Comparison of ENCODE assay signal across 8 cellular contexts in the genomic region with DNA sequence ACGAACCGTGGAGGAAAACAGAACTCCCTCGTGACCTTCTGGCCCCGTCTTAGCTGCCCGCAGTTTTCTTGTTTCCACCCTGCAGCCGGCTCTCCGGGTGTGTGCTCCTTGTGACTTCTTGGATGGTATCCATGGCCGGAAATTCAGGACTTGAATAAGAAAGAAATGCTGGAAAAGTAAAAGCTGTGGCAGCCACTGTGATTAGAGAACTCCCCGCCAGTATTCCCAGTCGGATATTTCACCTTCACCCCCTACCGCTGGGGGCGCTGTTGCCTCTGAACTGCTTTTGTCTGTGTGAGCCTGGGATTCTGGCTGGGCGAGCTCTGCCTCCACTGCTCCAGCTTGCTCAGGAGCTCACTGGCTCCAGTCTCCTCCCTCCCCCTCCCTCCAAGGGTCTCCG. TPM values are rescaled to one million over a fixed set of nuclear protein-coding genes. Genes with fewer than 3 reads are reported as not detected.
DNase-seq lines count a peak whose midpoint lies in the region; TF ChIP-seq lines count a peak whose summit lies in the region.

No MANE protein-coding gene starts in this region.

- no peaks in the 10 kb centered on the region for H3K36me3 Mint-ChIP-seq in activated naive CD4-positive, alpha-beta T cell treated with anti-CD3 and anti-CD28 coated beads for 36 hours (ENCODE audit: low read depth)

- H2BK15ac ChIP-seq in neuronal stem cell (ENCODE audit: low read length): no peak overlapping the region

- 20 to 33% methylated on average over 14 of the region's 14 CpGs for WGBS in testis, 2 donors
- WGBS in neuronal stem cell (ENCODE audit: extremely low coverage in 2 of 2, insufficient read length in 2 of 2, insufficient replicate concordance in 1 of 2), 2 donors: no CpG with 5 or more reads among the region's 14 CpGs

- no peak overlapping the region for H3K18ac ChIP-seq in neuronal stem cell (ENCODE audit: low read length)

- H3K4me3 Mint-ChIP-seq in activated naive CD4-positive, alpha-beta T cell treated with anti-CD3 and anti-CD28 coated beads for 36 hours: no peak overlapping the region

- no peak overlapping the region for H2AK5ac ChIP-seq in neuronal stem cell (ENCODE audit: low read depth, low read length)

- H3K23ac ChIP-seq in neuronal stem cell (ENCODE audit: low read depth, low read length, poor library complexity): no peak overlapping the region

- CTCF ChIA-PET in activated naive CD4-positive, alpha-beta T cell treated with anti-CD3 and anti-CD28 coated beads for 36 hours (lab: Charles Lee): interaction anchor here (0.7 to 1.4 kb wide), 7 partner anchors 10 to 287 kb away, joined by 3 to 5 read pairs (median 3); no protein-coding TSS in a partner anchor

- intact Hi-C loops in activated naive CD4-positive, alpha-beta T cell treated with anti-CD3 and anti-CD28 coated beads for 36 hours (cut with micrococcal nuclease): no loop called here
- intact Hi-C loops in testis (cut with DNase I; ENCODE audit: low total_unique reads): no loop called here

- no peaks in the 10 kb centered on the region for H3K79me1 ChIP-seq in neuronal stem cell (ENCODE audit: low read depth, low read length)

- H3K4me3 ChIP-seq in testis (peak overlapping the region in 1 of 2 donors; percentile 24), neuronal stem cell (ENCODE audit: low read length in 2 of 2) (no peak overlapping the region)

- no peak overlapping the region for H2BK5ac ChIP-seq in neuronal stem cell (ENCODE audit: low read length)

- no peak overlapping the region for H2BK12ac ChIP-seq in neuronal stem cell (ENCODE audit: low read length)

- H2BK120ac ChIP-seq in neuronal stem cell (ENCODE audit: low read depth, low read length): no peak overlapping the region

- H3K4me1 ChIP-seq in testis (peaks cover 7% of the 10 kb centered on the region), neuronal stem cell (ENCODE audit: control insufficient read depth in 2 of 2, insufficient read depth in 1 of 2, low read depth in 1 of 2, low read length in 2 of 2) (peaks cover 3% of the 10 kb centered on the region in 2 donors)

- no peak overlapping the region for H3K4ac ChIP-seq in neuronal stem cell (ENCODE audit: low read length)

- H3K9me3 ChIP-seq in testis: no peaks in the 10 kb centered on the region
- no peaks in the 10 kb centered on the region for H3K9me3 ChIP-seq in neuronal stem cell (replicated peaks in 1 of 2; ENCODE audit: control insufficient read depth in 2 of 2, insufficient read depth in 1 of 2, low read depth in 1 of 2, low read length in 2 of 2)

- H3K4me2 ChIP-seq in neuronal stem cell (ENCODE audit: insufficient read depth, low read length, poor library complexity, severe bottlenecking): no peak overlapping the region

- peak in 2 of 3 experiments; percentile 69 to 74 for TF ChIP-seq CTCF in testis (IDR thresholded peaks at IDR 0.05)

- H3K27ac ChIP-seq in testis (no peak overlapping the region), neuronal stem cell (replicated peaks; ENCODE audit: low read length) (no peak overlapping the region)

- H3K27me3 ChIP-seq in testis (no peaks in the 10 kb centered on the region), neuronal stem cell (ENCODE audit: control insufficient read depth in 3 of 3, insufficient read depth in 3 of 3, low read depth in 1 of 3, low read length in 3 of 3) (peaks cover 0 to 17% (median 10%) of the 10 kb centered on the region in 3 experiments)

- no peak overlapping the region for H3K14ac ChIP-seq in neuronal stem cell (ENCODE audit: low read length)

- H4K91ac ChIP-seq in neuronal stem cell (ENCODE audit: low read depth, low read length, poor library complexity): no peak overlapping the region

- peak; percentile 50 for DNase-seq in activated naive CD4-positive, alpha-beta T cell treated with anti-CD3 and anti-CD28 coated beads for 36 hours
- no peak for DNase-seq in activated naive CD4-positive, alpha-beta T cell treated with Interleukin-2 at 50 U/mL for 16 hours
- DNase-seq in activated T-cell treated with anti-CD3 and anti-CD28 coated beads, Interleukin-2, amount 50 U/mL, for 48 hours: peak; percentile 60 to 67
- DNase-seq in iPS DF 19.7 (ENCODE audit: low read depth, low spot score) (peak; percentile 48), testis (peak; percentile 77), neuronal stem cell (ENCODE audit: low spot score) (no peak), cerebellar nuclear complex (lab: John Stamatoyannopoulos, UW) (no peak), epidermal melanocyte (ENCODE audit: insufficient read length, low spot score) (no peak)

- H3K9me3 Mint-ChIP-seq in activated naive CD4-positive, alpha-beta T cell treated with anti-CD3 and anti-CD28 coated beads for 36 hours: no peaks in the 10 kb centered on the region

- H2AFZ ChIP-seq in neuronal stem cell (ENCODE audit: low read length): no peak overlapping the region

- H3K4me1 Mint-ChIP-seq in activated naive CD4-positive, alpha-beta T cell treated with anti-CD3 and anti-CD28 coated beads for 36 hours (ENCODE audit: low read depth): no peaks in the 10 kb centered on the region

- H3K9ac ChIP-seq in neuronal stem cell (ENCODE audit: low read depth, low read length, poor library complexity): no peak overlapping the region

- no peak overlapping the region for H3K27ac Mint-ChIP-seq in activated naive CD4-positive, alpha-beta T cell treated with anti-CD3 and anti-CD28 coated beads for 36 hours

- H3K36me3 ChIP-seq in testis (ENCODE audit: low read depth, missing control alignments) (no peaks in the 10 kb centered on the region), neuronal stem cell (replicated peaks in 1 of 2; ENCODE audit: control insufficient read depth in 2 of 2, insufficient read depth in 2 of 2, low read length in 2 of 2) (no peaks in the 10 kb centered on the region)

- H3K27me3 Mint-ChIP-seq in activated naive CD4-positive, alpha-beta T cell treated with anti-CD3 and anti-CD28 coated beads for 36 hours (ENCODE audit: low read depth): peaks cover 36% of the 10 kb centered on the region

- TF ChIP-seq POLR2A in testis (IDR thresholded peaks at IDR 0.05): no peak

- H4K8ac ChIP-seq in neuronal stem cell (ENCODE audit: low read depth, low read length): no peak overlapping the region

RNA-seq across cellular contexts. Expression of a gene that starts 41.5 kb away (rescaled TPM):
- total RNA-seq in activated naive CD4-positive, alpha-beta T cell treated with anti-CD3 and anti-CD28 coated beads for 36 hours: 1 to 10 TPM; 3.3 TPM
- total RNA-seq in testis: 10 to 100 TPM; 34.9 to 50.5 TPM
- 11.4 TPM for polyA plus RNA-seq in testis (ENCODE audit: insufficient read depth, low read depth, low replicate concordance)
- 0.99 TPM for polyA plus RNA-seq in neuronal stem cell (2013, experiment 1 of 2)
- 1.2 TPM for polyA plus RNA-seq in neuronal stem cell (2013, experiment 2 of 2)

RNA-seq across cellular contexts. Expression of a gene that starts 45.4 kb away (rescaled TPM):
- under 1 TPM; 0.36 to 0.42 TPM for total RNA-seq in activated naive CD4-positive, alpha-beta T cell treated with anti-CD3 and anti-CD28 coated beads for 36 hours
- total RNA-seq in testis: 10 to 100 TPM; 11.3 to 14.9 TPM
- polyA plus RNA-seq in testis (ENCODE audit: insufficient read depth, low read depth, low replicate concordance): 13.8 TPM
- 11.1 TPM for polyA plus RNA-seq in neuronal stem cell (2013, experiment 1 of 2)
- polyA plus RNA-seq in neuronal stem cell (2013, experiment 2 of 2): 9.5 TPM

Comparison
In these comparisons a context has a peak if more than half of its experiments do, and no peak if none do; other contexts are left out.
1. DNase-seq: peak in activated naive CD4-positive, alpha-beta T cell treated with anti-CD3 and anti-CD28 coated beads for 36 hours (single experiment), activated T-cell treated with anti-CD3 and anti-CD28 coated beads, Interleukin-2, amount 50 U/mL, for 48 hours (2 of 2), iPS DF 19.7 (single experiment) and testis (single experiment); none in activated naive CD4-positive, alpha-beta T cell treated with Interleukin-2 at 50 U/mL for 16 hours (single experiment), neuronal stem cell (single experiment), cerebellar nuclear complex (0 of 2) and epidermal melanocyte (single experiment).
2. RNA of a gene that starts 41.5 kb away (total RNA-seq): 34.9 to 50.5 TPM in testis; 3.3 TPM in activated naive CD4-positive, alpha-beta T cell treated with anti-CD3 and anti-CD28 coated beads for 36 hours; every median in the first group is over 4 times any median in the second.
3. RNA of a gene that starts 45.4 kb away (total RNA-seq): 11.3 to 14.9 TPM in testis; 0.36 to 0.42 TPM in activated naive CD4-positive, alpha-beta T cell treated with anti-CD3 and anti-CD28 coated beads for 36 hours; every median in the first group is over 4 times any median in the second.